8 cellular contexts compared by ENCODE assay signal in genomic region chr17:2122641-2123302, GRCh38.
DNase-seq lines count a peak whose midpoint lies in the region; ATAC-seq, FAIRE-seq and TF ChIP-seq lines count a peak whose summit lies in the region.

No MANE protein-coding gene starts in this region.

- TF ChIP-seq CTCF in endodermal cell (conservative IDR thresholded peaks at IDR 0.05) (peak; percentile 28), mucosa of descending colon (IDR thresholded peaks at IDR 0.05) (no peak)

- H3K27me3 ChIP-seq in endodermal cell (ENCODE audit: control insufficient read depth, insufficient read depth, low read length, poor library complexity, severe bottlenecking), result no peaks in the 10 kb centered on the region

- CTCF ChIA-PET in activated CD4-positive, alpha-beta memory T cell treated with anti-CD3 and anti-CD28 coated beads for 36 hours (lab: Charles Lee), result interaction anchor here (1.1 to 1.7 kb wide), 4 partner anchors 10 to 122 kb away, joined by 3 to 6 read pairs (median 4); no protein-coding TSS in a partner anchor

- H3K4me1 ChIP-seq in endodermal cell (ENCODE audit: control insufficient read depth, insufficient read depth, low read length) (peaks cover 22% of the 10 kb centered on the region), mucosa of descending colon (ENCODE audit: low read depth) (peaks cover 28% of the 10 kb centered on the region)

- H3K9me3 ChIP-seq in endodermal cell (ENCODE audit: control insufficient read depth, low read length), result no peaks in the 10 kb centered on the region
- H3K9me3 ChIP-seq in mucosa of descending colon, result no peaks in the 10 kb centered on the region

- 75 to 79% methylated on average over 15 to 16 of the region's 16 CpGs for WGBS in endodermal cell (ENCODE audit: insufficient coverage in 1 of 2, insufficient read length in 1 of 2), 2 experiments

- no peak overlapping the region for H3K4me3 Mint-ChIP-seq in endodermal cell
- no peak overlapping the region for H3K4me3 Mint-ChIP-seq in effector memory CD8-positive, alpha-beta T cell
- H3K4me3 Mint-ChIP-seq in activated CD4-positive, alpha-beta memory T cell treated with anti-CD3 and anti-CD28 coated beads for 36 hours, result no peak overlapping the region

- intact Hi-C loops in mucosa of descending colon (cut with DNase I, micrococcal nuclease), result no loop called here
- intact Hi-C loops in activated CD4-positive, alpha-beta memory T cell treated with anti-CD3 and anti-CD28 coated beads for 36 hours (cut with micrococcal nuclease), result no loop called here

- H3K36me3 ChIP-seq in endodermal cell (ENCODE audit: control insufficient read depth, insufficient read depth, low read length) (peaks cover 36% of the 10 kb centered on the region), mucosa of descending colon (ENCODE audit: low read depth) (no peaks in the 10 kb centered on the region)

- H3K4me3 ChIP-seq in endodermal cell (ENCODE audit: low read length) (no peak overlapping the region), mucosa of descending colon (no peak overlapping the region)

- FAIRE-seq in GM12892 (lab: Jason Lieb, UNC), result peak; percentile 74

- TF ChIP-seq POLR2A in GM12892 (IDR thresholded peaks at IDR 0.05; ENCODE audit: low read depth, low read length), result no peak

- POLR2A ChIA-PET in activated CD4-positive, alpha-beta memory T cell treated with anti-CD3 and anti-CD28 coated beads for 36 hours (lab: Charles Lee), result interaction anchor here (1.0 kb wide), 1 partner anchor 33 kb away, joined by 3 read pairs; no protein-coding TSS in a partner anchor

- no peaks in the 10 kb centered on the region for H3K9me3 Mint-ChIP-seq in endodermal cell
- no peaks in the 10 kb centered on the region for H3K9me3 Mint-ChIP-seq in effector memory CD8-positive, alpha-beta T cell
- H3K9me3 Mint-ChIP-seq in activated CD4-positive, alpha-beta memory T cell treated with anti-CD3 and anti-CD28 coated beads for 36 hours, result no peaks in the 10 kb centered on the region

- peaks cover 30% of the 10 kb centered on the region for H3K36me3 Mint-ChIP-seq in endodermal cell (ENCODE audit: low read depth)
- peaks cover 6% of the 10 kb centered on the region for H3K36me3 Mint-ChIP-seq in effector memory CD8-positive, alpha-beta T cell (ENCODE audit: insufficient read depth)
- peaks cover 3% of the 10 kb centered on the region for H3K36me3 Mint-ChIP-seq in activated CD4-positive, alpha-beta memory T cell treated with anti-CD3 and anti-CD28 coated beads for 36 hours

- H3K27ac ChIP-seq in endodermal cell (ENCODE audit: low read depth, low read length), result no peak overlapping the region

- H3K27me3 Mint-ChIP-seq in endodermal cell (ENCODE audit: insufficient read depth), result no peaks in the 10 kb centered on the region
- H3K27me3 Mint-ChIP-seq in effector memory CD8-positive, alpha-beta T cell, result no peaks in the 10 kb centered on the region
- no peaks in the 10 kb centered on the region for H3K27me3 Mint-ChIP-seq in activated CD4-positive, alpha-beta memory T cell treated with anti-CD3 and anti-CD28 coated beads for 36 hours

- H3K4me1 Mint-ChIP-seq in endodermal cell, result peaks cover 34% of the 10 kb centered on the region
- peaks cover 10 to 13% of the 10 kb centered on the region in 2 donors for H3K4me1 Mint-ChIP-seq in effector memory CD8-positive, alpha-beta T cell (ENCODE audit: low read depth in 2 of 2)
- peaks cover 15% of the 10 kb centered on the region for H3K4me1 Mint-ChIP-seq in activated CD4-positive, alpha-beta memory T cell treated with anti-CD3 and anti-CD28 coated beads for 36 hours (ENCODE audit: low read depth)

- no peak for DNase-seq in GM12892 (ENCODE audit: insufficient read length)
- DNase-seq in NOMO-1 treated with DMSO at 0.1 percent for 48 hours (lab: John Stamatoyannopoulos, UW; ENCODE audit: unreplicated experiment), result peak; percentile 67
- DNase-seq in endodermal cell, result peak; percentile 71
- peak; percentile 59 to 70 (median 69) for DNase-seq in mucosa of descending colon
- DNase-seq in effector memory CD8-positive, alpha-beta T cell, result no peak
- no peak for DNase-seq in activated CD4-positive, alpha-beta memory T cell treated with anti-CD3 and anti-CD28 coated beads for 36 hours

- no peak overlapping the region for H3K9ac ChIP-seq in endodermal cell (ENCODE audit: extremely low read depth, low read length, poor library complexity, severe bottlenecking)

- peak overlapping the region; percentile 78 for H3K27ac Mint-ChIP-seq in endodermal cell
- no peak overlapping the region for H3K27ac Mint-ChIP-seq in effector memory CD8-positive, alpha-beta T cell
- no peak overlapping the region for H3K27ac Mint-ChIP-seq in activated CD4-positive, alpha-beta memory T cell treated with anti-CD3 and anti-CD28 coated beads for 36 hours

- ATAC-seq in mucosa of descending colon (peak; percentile 68), GM19023 (IDR thresholded peaks at IDR 0.05; ENCODE audit: unreplicated experiment) (no peak), GM19324 (IDR thresholded peaks at IDR 0.05; ENCODE audit: low FRiP score, unreplicated experiment) (no peak)
- no peak for ATAC-seq in effector memory CD8-positive, alpha-beta T cell (replicated peaks)

Comparison
In these comparisons a context has a peak if more than half of its experiments do, and no peak if none do; other contexts are left out.
1. DNase-seq: peak in NOMO-1 treated with DMSO at 0.1 percent for 48 hours (single experiment), endodermal cell (single experiment) and mucosa of descending colon (3 of 3); none in GM12892 (single experiment), effector memory CD8-positive, alpha-beta T cell (0 of 3) and activated CD4-positive, alpha-beta memory T cell treated with anti-CD3 and anti-CD28 coated beads for 36 hours (single experiment).